9 cellular contexts compared by ENCODE assay signal in genomic region chr5:787857-788233, GRCh38. TPM values are rescaled to one million over a fixed set of nuclear protein-coding genes. Genes with fewer than 3 reads are reported as not detected.
DNase-seq lines count a peak whose midpoint lies in the region; ATAC-seq, FAIRE-seq and TF ChIP-seq lines count a peak whose summit lies in the region.
"Not testable (repeated sequence)": the region's sequence is repeated elsewhere in the genome, so short reads cannot be mapped to it uniquely, and the experiment has no call there.
"Had no signal": no experiment of that assay in that cellular context is flagged by ENCODE, and none has a peak within 500 bp of the region (broad histone marks: within the 10 kb centered on the region; RNA-seq: fewer than 3 reads in every experiment).

No MANE protein-coding gene starts in this region.

- H3K4me2 ChIP-seq in H1 (ENCODE audit: insufficient read depth in 1 of 2, low read depth in 2 of 2, low read length in 2 of 2), result not testable (repeated sequence)

- peak overlapping the region; percentile 65; the same call in 1 of the 2 replicates for H2AK5ac ChIP-seq in H1 (ENCODE audit: low read depth, low read length)

- FAIRE-seq in H1 (lab: Jason Lieb, UNC), result peak; percentile 65
- FAIRE-seq in kidney (lab: Jason Lieb, UNC), result not testable (repeated sequence)

- H3K9me3 ChIP-seq in CD4-positive, alpha-beta T cell (ENCODE audit: control insufficient read depth, low read length); kidney (ENCODE audit: control insufficient read depth in 1 of 2, low read length in 2 of 2): not testable (repeated sequence)
- H3K9me3 ChIP-seq in H1 (ENCODE audit: insufficient read depth in 2 of 2, low read depth in 1 of 2, low read length in 1 of 2), result peaks cover 12 to 18% of the 10 kb centered on the region in 2 experiments

- H3K4me3 Mint-ChIP-seq in CD4-positive, alpha-beta T cell, result peak overlapping the region; percentile 43
- H3K4me3 Mint-ChIP-seq in nephron, result peak overlapping the region; percentile 1 to 35 (median 4)
- peak overlapping the region; percentile 32 for H3K4me3 Mint-ChIP-seq in type B pancreatic cell

- not testable (repeated sequence) for H3K36me3 Mint-ChIP-seq in CD4-positive, alpha-beta T cell (ENCODE audit: low read depth)
- peaks cover 31% of the 10 kb centered on the region for H3K36me3 Mint-ChIP-seq in nephron (ENCODE audit: low read depth)
- H3K36me3 Mint-ChIP-seq in type B pancreatic cell, result peaks cover 15% of the 10 kb centered on the region

- CTCF ChIA-PET in CD4-positive, alpha-beta T cell (lab: Charles Lee); H1 (lab: Charles Lee; ENCODE audit: partially characterized antibody): not testable (repeated sequence)

- H2BK5ac ChIP-seq in H1 (ENCODE audit: low read depth, low read length), result not testable (repeated sequence)

- not testable (repeated sequence) for H3K18ac ChIP-seq in H1 (ENCODE audit: extremely low read depth, low read length)

- H4K91ac ChIP-seq in H1 (replicated peaks; ENCODE audit: insufficient read length, low read length), result not testable (repeated sequence)

- not testable (repeated sequence) for H3K56ac ChIP-seq in H1 (replicated peaks; ENCODE audit: insufficient read length, low read depth, low read length)

- peaks cover 14% of the 10 kb centered on the region; the same call in 1 of the 2 replicates for H3K23me2 ChIP-seq in H1 (ENCODE audit: low read depth, low read length)

- not testable (repeated sequence) for H2BK120ac ChIP-seq in H1 (replicated peaks; ENCODE audit: low read depth, low read length)

- H3K79me1 ChIP-seq in H1 (ENCODE audit: low read depth, low read length), result not testable (repeated sequence)

- not testable (repeated sequence) for H4K8ac ChIP-seq in H1 (ENCODE audit: extremely low read depth, insufficient read depth, low read length)

- not testable (repeated sequence) for H3K79me2 ChIP-seq in H1 (ENCODE audit: control insufficient read depth in 1 of 2, insufficient read depth in 2 of 2, low read length in 2 of 2)

- H4K20me1 ChIP-seq in H1 (replicated peaks in 1 of 2; ENCODE audit: control insufficient read depth in 1 of 2, insufficient read depth in 2 of 2, low read length in 2 of 2), result not testable (repeated sequence)

- H3K4ac ChIP-seq in H1 (replicated peaks; ENCODE audit: insufficient read length, low read depth, low read length), result not testable (repeated sequence)

- H3K4me3 ChIP-seq in H1 (ENCODE audit: extremely low read depth in 1 of 4, insufficient read depth in 2 of 4, low read depth in 3 of 4, low read length in 4 of 4); kidney (ENCODE audit: low read length in 2 of 2): not testable (repeated sequence)

- not testable (repeated sequence) for H3K14ac ChIP-seq in H1 (ENCODE audit: insufficient read length)

- H3K27me3 Mint-ChIP-seq in CD4-positive, alpha-beta T cell; type B pancreatic cell: not testable (repeated sequence)
- H3K27me3 Mint-ChIP-seq in nephron (ENCODE audit: low read depth), result peaks cover 35% of the 10 kb centered on the region

- H2BK20ac ChIP-seq in H1 (ENCODE audit: low read length), result not testable (repeated sequence)

- not testable (repeated sequence) for ATAC-seq in CD4-positive, alpha-beta T cell (ENCODE audit: poor library complexity)

- TF ChIP-seq EP300 in H1 (IDR thresholded peaks at IDR 0.05; ENCODE audit: borderline replicate concordance in 1 of 2, low read depth in 2 of 2, low read length in 2 of 2), result not testable (repeated sequence)

- H2BK12ac ChIP-seq in H1 (ENCODE audit: low read depth, low read length), result not testable (repeated sequence)

- H3K36me3 ChIP-seq in H1 (ENCODE audit: control insufficient read depth in 2 of 4, insufficient read depth in 4 of 4, low read length in 3 of 4); kidney (ENCODE audit: control insufficient read depth in 1 of 2, insufficient read depth in 2 of 2, low read length in 2 of 2): not testable (repeated sequence)

- not testable (repeated sequence) for H2AFZ ChIP-seq in H1 (ENCODE audit: low read length)

- TF ChIP-seq RAD21 in H1 (IDR thresholded peaks at IDR 0.05 in 1 of 2, conservative IDR thresholded peaks at IDR 0.05 in 1 of 2; ENCODE audit: low read depth in 2 of 2, low read length in 2 of 2), result not testable (repeated sequence)

- not testable (repeated sequence) for H3K27ac Mint-ChIP-seq in CD4-positive, alpha-beta T cell; nephron; type B pancreatic cell

- intact Hi-C loops in CD4-positive, alpha-beta T cell (cut with DNase I, micrococcal nuclease); kidney (cut with DNase I): not testable (repeated sequence)

- POLR2A ChIA-PET in CD4-positive, alpha-beta T cell (lab: Charles Lee); H1 (lab: Charles Lee; ENCODE audit: partially characterized antibody): not testable (repeated sequence)

- H3K9ac ChIP-seq in H1 (replicated peaks in 1 of 4; ENCODE audit: extremely low read depth in 1 of 4, low read depth in 3 of 4, low read length in 3 of 4); kidney (ENCODE audit: low read length in 2 of 2): not testable (repeated sequence)

- H3K4me1 ChIP-seq in H1 (replicated peaks in 1 of 4; ENCODE audit: control insufficient read depth in 3 of 4, insufficient read depth in 4 of 4, low read length in 3 of 4); kidney (ENCODE audit: control insufficient read depth in 1 of 2, insufficient read depth in 1 of 2, low read depth in 1 of 2, low read length in 2 of 2): not testable (repeated sequence)

- not testable (repeated sequence) for H3K9me3 Mint-ChIP-seq in CD4-positive, alpha-beta T cell
- H3K9me3 Mint-ChIP-seq in nephron, result peaks cover 35% of the 10 kb centered on the region
- peaks cover 28% of the 10 kb centered on the region for H3K9me3 Mint-ChIP-seq in type B pancreatic cell

- H3K27me3 ChIP-seq in CD4-positive, alpha-beta T cell (ENCODE audit: control insufficient read depth, insufficient read depth, low read length), result not testable (repeated sequence)
- H3K27me3 ChIP-seq in H1 (replicated peaks in 1 of 4; ENCODE audit: control insufficient read depth in 3 of 4, extremely low read depth in 1 of 4, insufficient read depth in 3 of 4, low read length in 3 of 4), result peaks cover 9 to 18% (median 15%) of the 10 kb centered on the region in 4 experiments

- 91% methylated on average over 6 of the region's 6 CpGs; no CpG with 5 or more reads in 1 of the 2 experiments for WGBS in H1 (ENCODE audit: extremely low coverage in 1 of 2, insufficient coverage in 1 of 2, insufficient read length in 1 of 2, insufficient replicate concordance in 2 of 2, low coverage in 1 of 2, low lambda C conversion rate in 2 of 2, missing lambda C conversion rate in 1 of 2), 2 experiments

- not testable (repeated sequence) for TF ChIP-seq CTCF in CD4-positive, alpha-beta T cell (IDR thresholded peaks at IDR 0.05); H1 (IDR thresholded peaks at IDR 0.05; ENCODE audit: control extremely low read depth in 1 of 3, insufficient read depth in 1 of 3, low read depth in 1 of 3, low read length in 3 of 3); kidney (IDR thresholded peaks at IDR 0.05; ENCODE audit: borderline replicate concordance, extremely low read depth, insufficient read depth); nephron (IDR thresholded peaks at IDR 0.05; ENCODE audit: unreplicated experiment in 3 of 3); type B pancreatic cell (conservative IDR thresholded peaks at IDR 0.05)

- not testable (repeated sequence) for H3K4me1 Mint-ChIP-seq in CD4-positive, alpha-beta T cell (ENCODE audit: low read depth); nephron; type B pancreatic cell (ENCODE audit: unreplicated experiment)

- H2BK15ac ChIP-seq in H1 (ENCODE audit: low read length), result not testable (repeated sequence)

- not testable (repeated sequence) for H4K5ac ChIP-seq in H1 (ENCODE audit: insufficient read length, low read depth, low read length)

- TF ChIP-seq POLR2A in H1 (IDR thresholded peaks at IDR 0.05; ENCODE audit: control extremely low read depth in 1 of 2, low read depth in 2 of 2, low read length in 2 of 2), result not testable (repeated sequence)

- not testable (repeated sequence) for DNase-seq in CD4-positive, alpha-beta T cell; H1 (ENCODE audit: low read depth in 1 of 2, low spot score in 2 of 2); type B pancreatic cell (ENCODE audit: extremely low spot score, unreplicated experiment)
- DNase-seq in NAMALWA (ENCODE audit: low spot score) (peak; percentile 19), islet precursor cell (peak; percentile 22), kidney (peak; percentile 27)

- not testable (repeated sequence) for H3K27ac ChIP-seq in CD4-positive, alpha-beta T cell (ENCODE audit: low read depth, low read length); H1 (ENCODE audit: low read depth, low read length); kidney (ENCODE audit: low read depth in 2 of 2, low read length in 2 of 2)

- H3K23ac ChIP-seq in H1 (ENCODE audit: insufficient read length), result not testable (repeated sequence)

RNA-seq across cellular contexts. Expression of gene ZDHHC11B, which starts 3.3 kb away (rescaled TPM):
- 10 to 100 TPM; 14.8 to 15.1 TPM for total RNA-seq in CD4-positive, alpha-beta T cell
- total RNA-seq in H1 (2021; fragmentation: NEBNext Ultra II Directional; extraction: Animal tissue kit (Norgen Biotek cat#: 25700)), result 1.9 and 2.5 TPM in 2 replicates
- polyA plus RNA-seq in H1 (2011; rRNA removed) (0.29 and 0.57 TPM in 2 replicates), kidney (ENCODE audit: insufficient read depth, low read depth, low replicate concordance) (4.4 TPM)
- 0.36 TPM for polyA plus RNA-seq in H1 (2011; cell fraction: cytosol; rRNA removed)
- polyA plus RNA-seq in H1 (2011; cell fraction: nucleus; rRNA removed), result 2.7 TPM
- polyA plus RNA-seq in H1 (2012, experiment 1 of 2), result 0.84 to 1.5 TPM (median 1.4 TPM) in 4 replicates
- polyA plus RNA-seq in H1 (2012, experiment 2 of 2), result 0.24 TPM
- polyA plus RNA-seq in H1 (2013, experiment 1 of 2), result 0.79 TPM
- polyA plus RNA-seq in H1 (2013, experiment 2 of 2), result 0.55 TPM
- 0.85 and 1.1 TPM in 2 replicates for polyA minus RNA-seq in H1 (2011; rRNA and poly(A)+ RNA removed)
- polyA minus RNA-seq in H1 (2011; cell fraction: cytosol; rRNA and poly(A)+ RNA removed), result 1.3 TPM
- polyA minus RNA-seq in H1 (2011; cell fraction: nucleus; rRNA and poly(A)+ RNA removed), result 1.6 TPM
- total RNA-seq in kidney (5.4 TPM), type B pancreatic cell (ENCODE audit: low replicate concordance) (2.2 and 4.0 TPM in 2 replicates)
- polyA plus RNA-seq: AG04450; CD8-positive, alpha-beta memory T cell had no signal
